In the genomic region with DNA sequence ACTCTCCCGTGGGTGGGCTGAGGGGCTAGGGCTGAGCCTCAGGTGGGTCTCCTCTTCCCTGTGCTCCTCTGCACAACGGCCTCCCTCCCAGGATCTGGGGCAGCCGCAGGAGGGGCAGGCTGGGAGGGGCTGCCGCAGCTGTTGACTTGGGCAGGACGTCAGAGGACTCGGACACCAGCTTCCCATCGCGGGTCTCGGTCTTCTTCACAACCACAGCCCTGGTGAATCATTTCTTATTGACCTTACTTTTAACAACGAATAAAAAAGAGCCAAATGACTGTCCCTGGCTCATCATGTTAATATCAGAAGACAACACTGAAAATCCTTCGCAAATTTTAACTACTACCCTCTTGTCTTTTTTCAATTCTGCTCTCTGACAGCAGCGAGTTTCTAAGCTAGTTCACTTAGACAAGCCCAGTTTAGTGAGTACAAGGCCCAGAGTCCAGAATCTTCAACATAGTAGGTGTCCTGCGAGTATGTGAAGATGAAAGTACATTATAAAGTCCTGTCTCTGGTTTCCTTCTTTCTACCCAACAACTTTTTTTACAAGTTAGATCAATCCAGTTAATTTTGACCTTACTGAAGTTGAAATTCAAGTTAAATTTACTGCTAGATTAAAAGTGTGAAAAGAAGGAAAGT, we compare ENCODE assay signal across 21 cellular contexts. TPM values are rescaled to one million over a fixed set of nuclear protein-coding genes. Genes with fewer than 3 reads are reported as not detected.
DNase-seq lines count a peak whose midpoint lies in the region; ATAC-seq and TF ChIP-seq lines count a peak whose summit lies in the region.
"Had no signal": no experiment of that assay in that cellular context is flagged by ENCODE, and none has a peak within 500 bp of the region (broad histone marks: within the 10 kb centered on the region; RNA-seq: fewer than 3 reads in every experiment).

No MANE protein-coding gene starts in this region.

- no peaks in the 10 kb centered on the region for H3K9me3 Mint-ChIP-seq in endodermal cell
- no peaks in the 10 kb centered on the region for H3K9me3 Mint-ChIP-seq in nephron progenitor cell
- H3K9me3 Mint-ChIP-seq: activated T-helper 17 cell treated with anti-CD3 and anti-CD28 coated beads, Interleukin-2, amount 50 U/mL, for 72 hours had no signal

- TF ChIP-seq POLR2A in vagina (IDR thresholded peaks at IDR 0.05), result no peak

- no peak for ATAC-seq in GM18907 (IDR thresholded peaks at IDR 0.05; ENCODE audit: unreplicated experiment)
- ATAC-seq: activated T-helper 17 cell treated with anti-CD3 and anti-CD28 coated beads, Interleukin-2, amount 50 U/mL, for 72 hours; right lobe of liver; stimulated activated naive CD8-positive, alpha-beta T cell treated with anti-CD3 and anti-CD28 coated beads, Interleukin-15, Interleukin-2, amounts not matched to agents 100 U/mL and 50 U/mL, for 24 hours had no signal

- H3K27ac ChIP-seq in SJCRH30 (peak overlapping the region; percentile 18; the same call in 1 of the 2 replicates), endodermal cell (ENCODE audit: low read depth, low read length) (no peak overlapping the region), temporal lobe (ENCODE audit: low read depth, low read length) (peak overlapping the region; percentile 87), vagina (no peak overlapping the region), A673 (ENCODE audit: low read depth, low read length, poor library complexity, severe bottlenecking) (no peak overlapping the region)
- H3K27ac ChIP-seq: Peyer's patch, right lobe of liver had no signal

- no peaks in the 10 kb centered on the region for H3K36me3 Mint-ChIP-seq in endodermal cell (ENCODE audit: low read depth)
- H3K36me3 Mint-ChIP-seq in nephron progenitor cell (ENCODE audit: low read depth), result no peaks in the 10 kb centered on the region

- H3K27ac Mint-ChIP-seq in endodermal cell (no peak overlapping the region), nephron progenitor cell (peak overlapping the region; percentile 79)
- H3K27ac Mint-ChIP-seq: activated T-helper 17 cell treated with anti-CD3 and anti-CD28 coated beads, Interleukin-2, amount 50 U/mL, for 72 hours had no signal

- no peak overlapping the region for H3K4me3 Mint-ChIP-seq in endodermal cell
- H3K4me3 Mint-ChIP-seq in nephron progenitor cell, result no peak overlapping the region
- H3K4me3 Mint-ChIP-seq: activated T-helper 17 cell treated with anti-CD3 and anti-CD28 coated beads, Interleukin-2, amount 50 U/mL, for 72 hours had no signal

- H3K4me3 ChIP-seq in SJCRH30 (peak overlapping the region; percentile 42), endodermal cell (ENCODE audit: low read length) (no peak overlapping the region), vagina (no peak overlapping the region), A673 (ENCODE audit: low read depth, low read length, poor library complexity, severe bottlenecking) (no peak overlapping the region)
- H3K4me3 ChIP-seq: breast epithelium, Peyer's patch, right lobe of liver had no signal

- peaks cover 4% of the 10 kb centered on the region for H3K4me1 Mint-ChIP-seq in endodermal cell
- peaks cover 15% of the 10 kb centered on the region for H3K4me1 Mint-ChIP-seq in nephron progenitor cell
- H3K4me1 Mint-ChIP-seq: activated T-helper 17 cell treated with anti-CD3 and anti-CD28 coated beads, Interleukin-2, amount 50 U/mL, for 72 hours had no signal

- no peak overlapping the region for H3K9ac ChIP-seq in endodermal cell (ENCODE audit: extremely low read depth, low read length, poor library complexity, severe bottlenecking)

- no peaks in the 10 kb centered on the region for H3K27me3 ChIP-seq in SJCRH30
- H3K27me3 ChIP-seq in endodermal cell (ENCODE audit: control insufficient read depth, insufficient read depth, low read length, poor library complexity, severe bottlenecking), result peaks cover 17% of the 10 kb centered on the region
- no peaks in the 10 kb centered on the region for H3K27me3 ChIP-seq in vagina
- peaks cover 12% of the 10 kb centered on the region for H3K27me3 ChIP-seq in A673 (replicated peaks; ENCODE audit: insufficient read depth, low read depth, low read length, poor library complexity)
- H3K27me3 ChIP-seq: breast epithelium, Peyer's patch, right lobe of liver had no signal

- intact Hi-C loops in vagina (cut with DNase I), result loop anchor here (10.0 kb wide), 1 partner anchor 121 kb away; no protein-coding TSS in a partner anchor
- intact Hi-C loops in A673 (cut with micrococcal nuclease; ENCODE audit: unreplicated experiment), result no loop called here

- CTCF ChIA-PET in A673 (lab: Charles Lee), result no interaction called here

- DNase-seq in SJCRH30 (peak; percentile 47 to 55), endodermal cell (peak; percentile 51), nephron progenitor cell (no peak), vagina (ENCODE audit: extremely low spot score in 2 of 2) (no peak), islet precursor cell (no peak), A673 (ENCODE audit: low spot score) (no peak)
- DNase-seq: activated CD4-positive, alpha-beta T cell treated with anti-CD3 and anti-CD28 coated beads for 1 hour; AML-193; erythroblast; Karpas-422; NCI-H1417; NCI-H82; Peyer's patch; stimulated activated CD4-positive, alpha-beta T cell treated with anti-CD3 and anti-CD28 coated beads, Interleukin-2, amount 100 ng/mL, for 24 hours; stimulated activated naive CD8-positive, alpha-beta T cell treated with anti-CD3 and anti-CD28 coated beads, Interleukin-15, Interleukin-2, amounts not matched to agents 100 U/mL and 50 U/mL, for 24 hours; T-helper 9 cell had no signal

- H3K4me1 ChIP-seq in SJCRH30 (peaks cover 18% of the 10 kb centered on the region; the same call in 1 of the 2 replicates), endodermal cell (ENCODE audit: control insufficient read depth, insufficient read depth, low read length) (peaks cover 6% of the 10 kb centered on the region), vagina (no peaks in the 10 kb centered on the region), A673 (ENCODE audit: insufficient read depth, low read length, poor library complexity, severe bottlenecking) (peaks cover 11% of the 10 kb centered on the region)
- H3K4me1 ChIP-seq: breast epithelium, Peyer's patch, right lobe of liver had no signal

- POLR2A ChIA-PET in A673 (lab: Charles Lee; ENCODE audit: low non-redundant PET), result no interaction called here

- TF ChIP-seq CTCF in endodermal cell (conservative IDR thresholded peaks at IDR 0.05) (no peak), nephron progenitor cell (IDR thresholded peaks at IDR 0.05) (no peak), vagina (IDR thresholded peaks at IDR 0.05) (no peak), A673 (conservative IDR thresholded peaks at IDR 0.05; ENCODE audit: low read depth, low read length) (no peak)

- H3K9me3 ChIP-seq in SJCRH30 (replicated peaks), result no peaks in the 10 kb centered on the region
- no peaks in the 10 kb centered on the region for H3K9me3 ChIP-seq in endodermal cell (ENCODE audit: control insufficient read depth, low read length)
- no peaks in the 10 kb centered on the region for H3K9me3 ChIP-seq in vagina
- no peaks in the 10 kb centered on the region for H3K9me3 ChIP-seq in A673 (ENCODE audit: low read depth, low read length, poor library complexity, severe bottlenecking)
- H3K9me3 ChIP-seq: breast epithelium, Peyer's patch, right lobe of liver had no signal

- H3K36me3 ChIP-seq in SJCRH30 (no peaks in the 10 kb centered on the region), endodermal cell (ENCODE audit: control insufficient read depth, insufficient read depth, low read length) (no peaks in the 10 kb centered on the region), vagina (no peaks in the 10 kb centered on the region), A673 (ENCODE audit: insufficient read depth, low read length, poor library complexity, severe bottlenecking) (no peaks in the 10 kb centered on the region)
- H3K36me3 ChIP-seq: breast epithelium, Peyer's patch, right lobe of liver had no signal

- BruUV-seq in A673 (replicated peaks; lab: Mats Ljungman, UMichigan), result no TSS peak

- H3K27me3 Mint-ChIP-seq in endodermal cell (ENCODE audit: insufficient read depth) (peaks cover 4% of the 10 kb centered on the region), nephron progenitor cell (ENCODE audit: low read depth, poor library complexity) (no peaks in the 10 kb centered on the region)
- H3K27me3 Mint-ChIP-seq: activated T-helper 17 cell treated with anti-CD3 and anti-CD28 coated beads, Interleukin-2, amount 50 U/mL, for 72 hours had no signal

- 77 to 85% methylated on average over 8 to 13 of the region's 13 CpGs for WGBS in endodermal cell (ENCODE audit: insufficient coverage in 1 of 2, insufficient read length in 1 of 2), 2 experiments

RNA-seq across cellular contexts. Expression of a gene that starts 32.4 kb away (rescaled TPM):
- 2.7 and 2.9 TPM in 2 replicates for total RNA-seq in SJCRH30 (2014; rRNA removed; shearing (Covaris generic))
- total RNA-seq in endodermal cell (1 to 10 TPM; 3.2 to 7.2 TPM), temporal lobe (1.5 TPM), vagina (0.98 TPM), A673 (2021) (not detected in 2 replicates)
- polyA plus RNA-seq in endodermal cell (2013, experiment 1 of 2), result 1.7 TPM
- 1.0 TPM for polyA plus RNA-seq in endodermal cell (2013, experiment 2 of 2)

Comparison
In these comparisons a context has a peak if more than half of its experiments do, and no peak if none do; other contexts are left out.
1. DNase-seq: peak in SJCRH30 (2 of 2) and endodermal cell (single experiment); none in nephron progenitor cell (single experiment), vagina (0 of 2), islet precursor cell (single experiment) and A673 (single experiment).
2. H3K27ac ChIP-seq: peak in SJCRH30 (single experiment) and temporal lobe (single experiment); none in endodermal cell (single experiment), vagina (single experiment) and A673 (single experiment).